Comparison of ENCODE assay signal across 24 cellular contexts in genomic region chr12:109916045-109916444, GRCh38.
"Had no signal": no experiment of that assay in that cellular context is flagged by ENCODE, and none has a peak within 500 bp of the region (broad histone marks: within the 10 kb centered on the region; RNA-seq: fewer than 3 reads in every experiment).

No MANE protein-coding gene starts in this region.

- FAIRE-seq: colon, TTC549 had no signal

- H3K4me3 Mint-ChIP-seq: activated CD4-positive, alpha-beta memory T cell treated with anti-CD3 and anti-CD28 coated beads, Interleukin-2, amount 10 ng/mL, durations not matched to agents 7 days and 5 days; activated naive CD8-positive, alpha-beta T cell; memory B cell; neural crest cell; stimulated activated naive B cell treated with anti-CD40 and anti-IgM and Interleukin-4, amounts not matched to agents 10 μg/mL and 1 μg/mL and 100 μg/mL, for 72 hours; type B pancreatic cell had no signal

- H3K4me1 ChIP-seq: adrenal gland, ascending aorta, gastroesophageal sphincter, prostate gland, right atrium auricular region, testis had no signal

- ATAC-seq: gastroesophageal sphincter; stimulated activated naive B cell treated with anti-CD40 and anti-IgM and Interleukin-4, amounts not matched to agents 10 μg/mL and 1 μg/mL and 100 μg/mL, for 72 hours had no signal

- H3K27ac ChIP-seq: adrenal gland, ascending aorta, gastroesophageal sphincter, right atrium auricular region, testis had no signal

- DNase-seq: activated CD4-positive, alpha-beta memory T cell treated with anti-CD3 and anti-CD28 coated beads, Interleukin-2, amount 10 ng/mL, durations not matched to agents 7 days and 5 days; activated CD4-positive, alpha-beta T cell treated with anti-CD3 and anti-CD28 coated beads for 1 hour; activated naive CD4-positive, alpha-beta T cell; adrenal gland; central memory CD4-positive, alpha-beta T cell; effector memory CD4-positive, alpha-beta T cell; head of caudate nucleus; hypothalamus; SIG-M5; SK-N-SH; stimulated activated CD4-positive, alpha-beta T cell treated with anti-CD3 and anti-CD28 coated beads, Interleukin-1b, Interleukin-23, amount 100 ng/mL, for 48 hours; stimulated activated naive B cell treated with anti-CD40 and anti-IgM and Interleukin-4, amounts not matched to agents 10 μg/mL and 1 μg/mL and 100 μg/mL, for 72 hours; testis had no signal

- H3K4me3 ChIP-seq: adrenal gland, ascending aorta, gastroesophageal sphincter, prostate gland, right atrium auricular region, testis had no signal

- H3K27me3 Mint-ChIP-seq: activated CD4-positive, alpha-beta memory T cell treated with anti-CD3 and anti-CD28 coated beads, Interleukin-2, amount 10 ng/mL, durations not matched to agents 7 days and 5 days; activated naive CD8-positive, alpha-beta T cell; memory B cell; stimulated activated naive B cell treated with anti-CD40 and anti-IgM and Interleukin-4, amounts not matched to agents 10 μg/mL and 1 μg/mL and 100 μg/mL, for 72 hours; type B pancreatic cell had no signal

- H3K4me1 Mint-ChIP-seq: activated CD4-positive, alpha-beta memory T cell treated with anti-CD3 and anti-CD28 coated beads, Interleukin-2, amount 10 ng/mL, durations not matched to agents 7 days and 5 days; memory B cell; neural crest cell; stimulated activated naive B cell treated with anti-CD40 and anti-IgM and Interleukin-4, amounts not matched to agents 10 μg/mL and 1 μg/mL and 100 μg/mL, for 72 hours had no signal

- H3K27me3 ChIP-seq: adrenal gland, ascending aorta, gastroesophageal sphincter, right atrium auricular region, testis had no signal

- H3K9me3 ChIP-seq: adrenal gland, ascending aorta, gastroesophageal sphincter, prostate gland, right atrium auricular region, SK-N-SH, testis had no signal

- H3K9me3 Mint-ChIP-seq: activated CD4-positive, alpha-beta memory T cell treated with anti-CD3 and anti-CD28 coated beads, Interleukin-2, amount 10 ng/mL, durations not matched to agents 7 days and 5 days; activated T-helper 2 cell treated with anti-CD3 and anti-CD28 coated beads, Interferon-gamma antibody, Interleukin-2, Interleukin-4, amounts not matched to agents 10 μg/mL and 5 μg/mL and 100 μg/mL, durations not matched to agents 14 hours and 24 hours and 36 hours; memory B cell; neural crest cell; stimulated activated naive B cell treated with anti-CD40 and anti-IgM and Interleukin-4, amounts not matched to agents 10 μg/mL and 1 μg/mL and 100 μg/mL, for 72 hours; type B pancreatic cell had no signal

- H3K27ac Mint-ChIP-seq: activated CD4-positive, alpha-beta memory T cell treated with anti-CD3 and anti-CD28 coated beads, Interleukin-2, amount 10 ng/mL, durations not matched to agents 7 days and 5 days; activated naive CD8-positive, alpha-beta T cell; activated T-helper 2 cell treated with anti-CD3 and anti-CD28 coated beads, Interferon-gamma antibody, Interleukin-2, Interleukin-4, amounts not matched to agents 10 μg/mL and 5 μg/mL and 100 μg/mL, durations not matched to agents 14 hours and 24 hours and 36 hours; memory B cell; stimulated activated naive B cell treated with anti-CD40 and anti-IgM and Interleukin-4, amounts not matched to agents 10 μg/mL and 1 μg/mL and 100 μg/mL, for 72 hours; type B pancreatic cell had no signal
